ENCODE assay signal across 20 cellular contexts in the genomic region with DNA sequence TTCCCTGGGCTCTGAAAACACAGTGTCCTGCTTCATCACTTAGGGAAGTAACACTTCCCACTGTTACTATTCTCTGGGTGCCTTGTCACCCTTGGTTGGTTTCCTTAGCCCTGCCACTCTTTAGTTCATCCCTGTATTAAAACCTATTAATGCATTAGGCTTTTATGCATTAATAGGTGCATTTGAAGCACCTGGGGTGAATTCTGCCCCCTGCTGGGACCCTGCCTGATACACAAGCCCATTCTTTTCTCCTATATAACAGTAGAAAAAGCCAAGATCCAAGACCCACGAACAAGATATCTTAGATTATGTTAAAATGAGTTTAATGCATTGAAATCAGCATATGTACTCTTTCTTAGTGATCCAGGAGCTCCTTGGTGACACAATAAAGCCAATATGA.
"Had no signal": no experiment of that assay in that cellular context is flagged by ENCODE, and none has a peak within 500 bp of the region (broad histone marks: within the 10 kb centered on the region; RNA-seq: fewer than 3 reads in every experiment).

No MANE protein-coding gene starts in this region.

- H3K9me3 Mint-ChIP-seq: activated naive CD4-positive, alpha-beta T cell treated with anti-CD3 and anti-CD28 coated beads for 36 hours; activated naive CD8-positive, alpha-beta T cell treated with anti-CD3 and anti-CD28 coated beads, Interleukin-2, amount 10 ng/mL, durations not matched to agents 7 days and 5 days; central memory CD8-positive, alpha-beta T cell; stimulated activated naive B cell treated with anti-CD40 and anti-IgM and Interleukin-4, amounts not matched to agents 10 μg/mL and 1 μg/mL and 100 μg/mL, for 72 hours had no signal

- H3K36me3 ChIP-seq: breast epithelium, sigmoid colon, transverse colon had no signal

- DNase-seq: activated CD4-positive, alpha-beta T cell treated with anti-CD3 and anti-CD28 coated beads for 1 hour; activated effector memory CD4-positive, alpha-beta T cell treated with Interleukin-2 at 50 U/mL for 16 hours; activated naive CD4-positive, alpha-beta T cell treated with anti-CD3 and anti-CD28 coated beads for 36 hours; activated naive CD8-positive, alpha-beta T cell treated with anti-CD3 and anti-CD28 coated beads, Interleukin-2, amount 10 ng/mL, durations not matched to agents 7 days and 5 days; activated T-cell treated with anti-CD3 and anti-CD28 coated beads, Interleukin-2, amount 50 U/mL, for 48 hours; amniotic stem cell; foreskin melanocyte; naive thymus-derived CD8-positive, alpha-beta T cell; retina; sigmoid colon; stimulated activated CD4-positive, alpha-beta T cell treated with anti-CD3 and anti-CD28 coated beads, Interleukin-2, amount 100 ng/mL, for 48 hours; stimulated activated CD8-positive, alpha-beta memory T cell treated with anti-CD3 and anti-CD28 coated beads, Interleukin-4, amount 100 ng/mL, for 48 hours; stimulated activated naive B cell treated with anti-CD40 and anti-IgM and Interleukin-4, amounts not matched to agents 10 μg/mL and 1 μg/mL and 100 μg/mL, for 72 hours; transverse colon had no signal

- H3K4me2 ChIP-seq: smooth muscle cell had no signal

- H3K27ac Mint-ChIP-seq: activated naive CD4-positive, alpha-beta T cell treated with anti-CD3 and anti-CD28 coated beads for 36 hours; activated naive CD8-positive, alpha-beta T cell treated with anti-CD3 and anti-CD28 coated beads, Interleukin-2, amount 10 ng/mL, durations not matched to agents 7 days and 5 days; naive thymus-derived CD8-positive, alpha-beta T cell; stimulated activated naive B cell treated with anti-CD40 and anti-IgM and Interleukin-4, amounts not matched to agents 10 μg/mL and 1 μg/mL and 100 μg/mL, for 72 hours had no signal

- H3K9me3 ChIP-seq: breast epithelium, sigmoid colon, transverse colon had no signal

- H3K27me3 Mint-ChIP-seq: activated naive CD8-positive, alpha-beta T cell treated with anti-CD3 and anti-CD28 coated beads, Interleukin-2, amount 10 ng/mL, durations not matched to agents 7 days and 5 days had no signal

- H3K27me3 ChIP-seq: breast epithelium, sigmoid colon, transverse colon had no signal

- H3K4me1 Mint-ChIP-seq: activated naive CD8-positive, alpha-beta T cell treated with anti-CD3 and anti-CD28 coated beads, Interleukin-2, amount 10 ng/mL, durations not matched to agents 7 days and 5 days; central memory CD8-positive, alpha-beta T cell; naive thymus-derived CD8-positive, alpha-beta T cell; stimulated activated naive B cell treated with anti-CD40 and anti-IgM and Interleukin-4, amounts not matched to agents 10 μg/mL and 1 μg/mL and 100 μg/mL, for 72 hours had no signal

- ATAC-seq: left lobe of liver; naive thymus-derived CD8-positive, alpha-beta T cell; stimulated activated naive B cell treated with anti-CD40 and anti-IgM and Interleukin-4, amounts not matched to agents 10 μg/mL and 1 μg/mL and 100 μg/mL, for 72 hours had no signal

- H3K4me1 ChIP-seq: breast epithelium, sigmoid colon, transverse colon had no signal

- H3K4me3 Mint-ChIP-seq: activated naive CD4-positive, alpha-beta T cell treated with anti-CD3 and anti-CD28 coated beads for 36 hours; activated naive CD8-positive, alpha-beta T cell treated with anti-CD3 and anti-CD28 coated beads, Interleukin-2, amount 10 ng/mL, durations not matched to agents 7 days and 5 days; central memory CD8-positive, alpha-beta T cell; naive thymus-derived CD8-positive, alpha-beta T cell; stimulated activated naive B cell treated with anti-CD40 and anti-IgM and Interleukin-4, amounts not matched to agents 10 μg/mL and 1 μg/mL and 100 μg/mL, for 72 hours had no signal

- H3K4me3 ChIP-seq: breast epithelium, coronary artery, lung, sigmoid colon, smooth muscle cell, transverse colon had no signal

- H3K36me3 Mint-ChIP-seq: activated naive CD8-positive, alpha-beta T cell treated with anti-CD3 and anti-CD28 coated beads, Interleukin-2, amount 10 ng/mL, durations not matched to agents 7 days and 5 days; naive thymus-derived CD8-positive, alpha-beta T cell; stimulated activated naive B cell treated with anti-CD40 and anti-IgM and Interleukin-4, amounts not matched to agents 10 μg/mL and 1 μg/mL and 100 μg/mL, for 72 hours had no signal
